Comparison of ENCODE assay signal across 8 cellular contexts in genomic region chr20:45311589-45312211, GRCh38. TPM values are rescaled to one million over a fixed set of nuclear protein-coding genes. Genes with fewer than 3 reads are reported as not detected.
DNase-seq lines count a peak whose midpoint lies in the region; ATAC-seq, FAIRE-seq and TF ChIP-seq lines count a peak whose summit lies in the region.

No MANE protein-coding gene starts in this region.

- H3K36me3 ChIP-seq in esophagus muscularis mucosa (no peaks in the 10 kb centered on the region), upper lobe of right lung (no peaks in the 10 kb centered on the region)

- TF ChIP-seq EP300 in A549 (IDR thresholded peaks at IDR 0.05): no peak
- TF ChIP-seq EP300 in esophagus muscularis mucosa (IDR thresholded peaks at IDR 0.05): no peak

- ATAC-seq in A549: peak; percentile 79 to 94
- ATAC-seq in upper lobe of right lung: peak; percentile 83
- no peak for ATAC-seq in HG03097 (IDR thresholded peaks at IDR 0.05; ENCODE audit: low FRiP score, unreplicated experiment)

- peak; percentile 60 to 68 for TF ChIP-seq RAD21 in A549 (conservative IDR thresholded peaks at IDR 0.05 in 1 of 2, IDR thresholded peaks at IDR 0.05 in 1 of 2)

- POLR2A ChIA-PET in A549 (lab: Yijun Ruan, JAX): interaction anchor here (1.0 kb wide), 1 partner anchor 268 kb away, joined by 3 read pairs; no protein-coding TSS in a partner anchor

- WGBS in A549 (ENCODE audit: missing lambda C conversion rate): 26% methylated on average over 23 of the region's 45 CpGs
- WGBS in esophagus muscularis mucosa: 46% methylated on average over 12 of the region's 45 CpGs

- intact Hi-C loops in esophagus muscularis mucosa (cut with DNase I) (no loop called here), upper lobe of right lung (cut with DNase I) (no loop called here)

- H3K4me3 ChIP-seq in A549: no peak overlapping the region; the same call in 2 of the 3 replicates
- H3K4me3 ChIP-seq in esophagus muscularis mucosa: no peak overlapping the region
- H3K4me3 ChIP-seq in upper lobe of right lung: no peak overlapping the region

- in situ Hi-C loops in GM13976 (cut with MboI; ENCODE audit: low sequenced_read_pairs, unreplicated experiment): no loop called here

- FAIRE-seq in A549 (lab: Jason Lieb, UNC): no peak

- no peaks in the 10 kb centered on the region for H3K4me1 ChIP-seq in A549
- peaks cover 0 to 25% (median 12%) of the 10 kb centered on the region in 4 donors for H3K4me1 ChIP-seq in esophagus muscularis mucosa
- no peaks in the 10 kb centered on the region for H3K4me1 ChIP-seq in upper lobe of right lung

- peak overlapping the region in 1 of 2 experiments; percentile 41; a peak in 1 of 6 replicates for H3K27ac ChIP-seq in A549
- H3K27ac ChIP-seq in esophagus muscularis mucosa (replicated peaks in 1 of 4): no peak overlapping the region
- no peak overlapping the region for H3K27ac ChIP-seq in upper lobe of right lung

- H3K27me3 ChIP-seq in esophagus muscularis mucosa (peaks cover 0 to 87% (median 13%) of the 10 kb centered on the region in 4 donors), upper lobe of right lung (peaks cover 42% of the 10 kb centered on the region)

- peak overlapping the region; percentile 68 for H3K4me2 ChIP-seq in A549

- TF ChIP-seq POLR2A in A549 (IDR thresholded peaks at IDR 0.05; ENCODE audit: low read length): no peak
- TF ChIP-seq POLR2A in esophagus muscularis mucosa (IDR thresholded peaks at IDR 0.05; ENCODE audit: low read depth): no peak

- peak; percentile 75 to 78 for DNase-seq in A549 (ENCODE audit: low read depth in 1 of 2, low spot score in 1 of 2)
- DNase-seq in GM13976 (ENCODE audit: low spot score): peak; percentile 86
- DNase-seq in NCI-H748 treated with DMSO at 0.1 percent for 48 hours (lab: John Stamatoyannopoulos, UW): peak; percentile 2
- DNase-seq in activated CD8-positive, alpha-beta memory T cell treated with anti-CD3 and anti-CD28 coated beads, Interleukin-2, amount 50 U/mL, for 48 hours: peak; percentile 90
- no peak for DNase-seq in esophagus muscularis mucosa (ENCODE audit: extremely low spot score)
- peak; percentile 24 for DNase-seq in occipital lobe (lab: John Stamatoyannopoulos, UW)
- peak; percentile 89 for DNase-seq in upper lobe of right lung

- peak; percentile 77 for TF ChIP-seq CTCF in A549 (IDR thresholded peaks at IDR 0.05)
- peak; percentile 82 for TF ChIP-seq CTCF in GM13976 (IDR thresholded peaks at IDR 0.05; ENCODE audit: borderline replicate concordance, control extremely low read depth, extremely low read depth, insufficient read depth, missing control alignments)
- peak; percentile 48 to 87 (median 66) for TF ChIP-seq CTCF in esophagus muscularis mucosa (IDR thresholded peaks at IDR 0.05)
- peak; percentile 78 for TF ChIP-seq CTCF in upper lobe of right lung (IDR thresholded peaks at IDR 0.05)

- H3K9me3 ChIP-seq in A549 (no peaks in the 10 kb centered on the region), esophagus muscularis mucosa (no peaks in the 10 kb centered on the region), upper lobe of right lung (no peaks in the 10 kb centered on the region)

- CTCF ChIA-PET in A549 (lab: Yijun Ruan, JAX): interaction anchor here (0.6 to 3.0 kb wide), 43 partner anchors 8 to 460 kb away, joined by 3 to 27 read pairs (median 4); partner anchors contain the start of genes DBNDD2, KCNS1 and SYS1

TF ChIP-seq in A549, 52 proteins besides CTCF, POLR2A, EP300 and RAD21:
- TF ChIP-seq MAX (IDR thresholded peaks at IDR 0.05) (peak; percentile 62; the same call in 1 of the 2 replicates), SMC3 (IDR thresholded peaks at IDR 0.05) (peak; percentile 75), MAFK (IDR thresholded peaks at IDR 0.05; ENCODE audit: partially characterized antibody) (no peak), E2F6 (IDR thresholded peaks at IDR 0.05; ENCODE audit: borderline replicate concordance, low read depth) (no peak), FOSB (CRISPR knock-in tag; IDR thresholded peaks at IDR 0.05) (no peak)

RNA-seq across cellular contexts. Expression of gene MATN4, which starts 3.6 kb away (rescaled TPM):
- 0.04 TPM in 1 of 2 replicates, not detected in the other for polyA plus RNA-seq in A549 (2011; rRNA removed)
- 0.14 and 0.17 TPM in 2 replicates for polyA plus RNA-seq in A549 (2012; cell fraction: cytosol; rRNA removed)
- 0.37 and 0.49 TPM in 2 replicates for polyA plus RNA-seq in A549 (2012; cell fraction: nucleus; rRNA removed)
- 0.05 to 0.08 TPM (median 0.05 TPM) in 3 replicates for polyA plus RNA-seq in A549 (2017; fragmentation: RNase III; extraction: RNeasy Plus Mini Kit Qiagen cat#74134 plus additional on column Dnase treatment)
- polyA minus RNA-seq in A549 (2011; rRNA and poly(A)+ RNA removed): not detected in 2 replicates
- under 1 TPM in 2 of 4 donors, not detected in 2; 0.17 to 0.33 TPM for total RNA-seq in esophagus muscularis mucosa
- total RNA-seq in occipital lobe: not detected
- total RNA-seq in upper lobe of right lung: 0.29 TPM

RNA-seq across cellular contexts. Expression of gene RBPJL, which starts 5.1 kb away (rescaled TPM):
- polyA plus RNA-seq in A549 (2011; rRNA removed): not detected in 2 replicates
- polyA plus RNA-seq in A549 (2012; cell fraction: cytosol; rRNA removed): 0.01 TPM in 1 of 2 replicates, not detected in the other
- not detected in 2 replicates for polyA plus RNA-seq in A549 (2012; cell fraction: nucleus; rRNA removed)
- not detected in 3 replicates for polyA plus RNA-seq in A549 (2017; fragmentation: RNase III; extraction: RNeasy Plus Mini Kit Qiagen cat#74134 plus additional on column Dnase treatment)
- polyA minus RNA-seq in A549 (2011; rRNA and poly(A)+ RNA removed): not detected in 2 replicates
- not detected for total RNA-seq in esophagus muscularis mucosa
- total RNA-seq in occipital lobe: not detected
- not detected for total RNA-seq in upper lobe of right lung

RNA-seq across cellular contexts. Expression of gene SDC4, which starts 36.5 kb away (rescaled TPM):
- polyA plus RNA-seq in A549 (2011; rRNA removed) (27.4 and 29.0 TPM in 2 replicates), A549 (2017; fragmentation: RNase III; extraction: RNeasy Plus Mini Kit Qiagen cat#74134 plus additional on column Dnase treatment) (35.6 to 40.2 TPM (median 39.2 TPM) in 3 replicates)
- polyA plus RNA-seq in A549 (2012; cell fraction: cytosol; rRNA removed): 13.1 and 17.7 TPM in 2 replicates
- 12.6 and 21.5 TPM in 2 replicates for polyA plus RNA-seq in A549 (2012; cell fraction: nucleus; rRNA removed)
- polyA minus RNA-seq in A549 (2011; rRNA and poly(A)+ RNA removed): 43.3 and 43.7 TPM in 2 replicates
- total RNA-seq in esophagus muscularis mucosa (100 to 1,000 TPM in 1 of 4 donors, 10 to 100 TPM in 3; 61.9 to 177 (median 72.2) TPM), occipital lobe (1.9 TPM), upper lobe of right lung (345 TPM)

RNA-seq across cellular contexts. Expression of gene SYS1, which starts 51.3 kb away (rescaled TPM):
- 27.6 and 30.5 TPM in 2 replicates for polyA plus RNA-seq in A549 (2011; rRNA removed)
- 46.0 and 62.2 TPM in 2 replicates for polyA plus RNA-seq in A549 (2012; cell fraction: cytosol; rRNA removed)
- 54.1 and 71.4 TPM in 2 replicates for polyA plus RNA-seq in A549 (2012; cell fraction: nucleus; rRNA removed)
- 20.2 to 20.5 TPM (median 20.2 TPM) in 3 replicates for polyA plus RNA-seq in A549 (2017; fragmentation: RNase III; extraction: RNeasy Plus Mini Kit Qiagen cat#74134 plus additional on column Dnase treatment)
- 47.1 and 63.5 TPM in 2 replicates for polyA minus RNA-seq in A549 (2011; rRNA and poly(A)+ RNA removed)
- 10 to 100 TPM; 28.2 to 48.4 (median 42.5) TPM for total RNA-seq in esophagus muscularis mucosa
- total RNA-seq in occipital lobe: 23.4 TPM
- total RNA-seq in upper lobe of right lung: 46.5 TPM

RNA-seq across cellular contexts. Expression of gene SLPI, which starts 57.3 kb away (rescaled TPM):
- polyA plus RNA-seq in A549 (2011; rRNA removed): 27.0 and 59.1 TPM in 2 replicates
- 3.3 and 3.7 TPM in 2 replicates for polyA plus RNA-seq in A549 (2012; cell fraction: cytosol; rRNA removed)
- 1.2 and 2.1 TPM in 2 replicates for polyA plus RNA-seq in A549 (2012; cell fraction: nucleus; rRNA removed)
- polyA plus RNA-seq in A549 (2017; fragmentation: RNase III; extraction: RNeasy Plus Mini Kit Qiagen cat#74134 plus additional on column Dnase treatment): 3.7 to 4.5 TPM (median 3.7 TPM) in 3 replicates
- polyA minus RNA-seq in A549 (2011; rRNA and poly(A)+ RNA removed): 1.4 and 6.6 TPM in 2 replicates
- total RNA-seq in esophagus muscularis mucosa: 100 to 1,000 TPM in 1 of 4 donors, 10 to 100 TPM in 3; 27.8 to 109 (median 66.4) TPM
- not detected for total RNA-seq in occipital lobe
- total RNA-seq in upper lobe of right lung: 966 TPM

Comparison
In these comparisons a context has a peak if more than half of its experiments do, and no peak if none do; other contexts are left out.
1. RNA of gene SDC4, which starts 36.5 kb away (total RNA-seq): 345 TPM in upper lobe of right lung (single experiment) and 61.9 to 177 TPM in esophagus muscularis mucosa; 1.9 TPM in occipital lobe (single experiment); every median in the first group is over 10 times any median in the second.
2. Peak in every context shown above with its lines, with median percentiles within 50 percentile points of each other: CTCF ChIP-seq.